ENCODE assay signal across 25 cellular contexts in genomic region chr7:157614457-157615020, GRCh38.
DNase-seq lines count a peak whose midpoint lies in the region; ATAC-seq and TF ChIP-seq lines count a peak whose summit lies in the region.
"Had no signal": no experiment of that assay in that cellular context is flagged by ENCODE, and none has a peak within 500 bp of the region (broad histone marks: within the 10 kb centered on the region; RNA-seq: fewer than 3 reads in every experiment).

No MANE protein-coding gene starts in this region.

- no peaks in the 10 kb centered on the region for H3K36me3 ChIP-seq in BLaER1 treated with 17β-estradiol and CSF1 and Interleukin-3, amounts not matched to agents 10 nM and 100 nM
- no peaks in the 10 kb centered on the region for H3K36me3 ChIP-seq in mesenchymal stem cell (ENCODE audit: control insufficient read depth in 1 of 2, insufficient read depth in 2 of 2, low read depth in 1 of 2, low read length in 2 of 2)
- H3K36me3 ChIP-seq: breast epithelium, heart left ventricle, transverse colon had no signal

- H3K9me3 ChIP-seq in BLaER1 treated with 17β-estradiol and CSF1 and Interleukin-3, amounts not matched to agents 10 nM and 100 nM (replicated peaks in 1 of 11): no peaks in the 10 kb centered on the region
- H3K9me3 ChIP-seq in T-helper 17 cell (ENCODE audit: control insufficient read depth, low read length, poor library complexity, severe bottlenecking) (no peaks in the 10 kb centered on the region), mesenchymal stem cell (ENCODE audit: control insufficient read depth, low read length) (no peaks in the 10 kb centered on the region)
- H3K9me3 ChIP-seq: breast epithelium, Caco-2, heart left ventricle, transverse colon had no signal

- peaks cover 16 to 75% (median 50%) of the 10 kb centered on the region in 10 experiments for H3K4me1 ChIP-seq in BLaER1 treated with 17β-estradiol and CSF1 and Interleukin-3, amounts not matched to agents 10 nM and 100 nM
- peaks cover 1% of the 10 kb centered on the region for H3K4me1 ChIP-seq in mesenchymal stem cell (ENCODE audit: control insufficient read depth, insufficient read depth, low read depth, low read length)
- H3K4me1 ChIP-seq: breast epithelium had no signal

- peak overlapping the region in 4 of 11 experiments; percentile 21 to 79 (median 48); a peak in 8 of 22 replicates for H3K9ac ChIP-seq in BLaER1 treated with 17β-estradiol and CSF1 and Interleukin-3, amounts not matched to agents 10 nM and 100 nM
- no peak overlapping the region for H3K9ac ChIP-seq in mesenchymal stem cell (ENCODE audit: low read length)

- H2BK120ac ChIP-seq in mesenchymal stem cell (ENCODE audit: low read depth, low read length): no peak overlapping the region

- WGBS in mesenchymal stem cell: 89% methylated on average over 12 of the region's 12 CpGs

- H3K4ac ChIP-seq in mesenchymal stem cell (ENCODE audit: low read depth in 1 of 2, low read length in 2 of 2): no peak overlapping the region

- H4K20me1 ChIP-seq in BLaER1 treated with 17β-estradiol and CSF1 and Interleukin-3, amounts not matched to agents 10 nM and 100 nM: peaks cover 0 to 5% (median 0%) of the 10 kb centered on the region in 11 experiments; a peak in 3 of 22 replicates

- H3K27me3 Mint-ChIP-seq in activated CD4-positive, alpha-beta T cell treated with anti-CD3 and anti-CD28 coated beads, Interleukin-2, amount 10 ng/mL, durations not matched to agents 7 days and 5 days: no peaks in the 10 kb centered on the region
- H3K27me3 Mint-ChIP-seq in T-helper 17 cell (no peaks in the 10 kb centered on the region), nephron progenitor cell (ENCODE audit: low read depth, poor library complexity) (peaks cover 6% of the 10 kb centered on the region)

- no peak overlapping the region for H2BK15ac ChIP-seq in mesenchymal stem cell (ENCODE audit: low read depth, poor library complexity, severe bottlenecking)

- H2AK5ac ChIP-seq in mesenchymal stem cell (ENCODE audit: low read length, severe bottlenecking): no peak overlapping the region

- peak overlapping the region in 4 of 11 experiments; percentile 49 to 80 (median 66); a peak in 8 of 22 replicates for H3K27ac ChIP-seq in BLaER1 treated with 17β-estradiol and CSF1 and Interleukin-3, amounts not matched to agents 10 nM and 100 nM
- H3K27ac ChIP-seq in mesenchymal stem cell (ENCODE audit: low read length, poor library complexity, severe bottlenecking): no peak overlapping the region
- H3K27ac ChIP-seq: HL-60, transverse colon had no signal

- H3K18ac ChIP-seq in mesenchymal stem cell (ENCODE audit: low read depth in 1 of 2, low read length in 2 of 2): no peak overlapping the region

- no peaks in the 10 kb centered on the region for H3K36me3 Mint-ChIP-seq in activated CD4-positive, alpha-beta T cell treated with anti-CD3 and anti-CD28 coated beads, Interleukin-2, amount 10 ng/mL, durations not matched to agents 7 days and 5 days (ENCODE audit: low read depth)
- H3K36me3 Mint-ChIP-seq in T-helper 17 cell (ENCODE audit: low read depth) (no peaks in the 10 kb centered on the region), nephron progenitor cell (ENCODE audit: low read depth) (peaks cover 10% of the 10 kb centered on the region)

- no peaks in the 10 kb centered on the region for H3K79me1 ChIP-seq in mesenchymal stem cell (replicated peaks; ENCODE audit: low read length, poor library complexity, severe bottlenecking)

- H2BK12ac ChIP-seq in mesenchymal stem cell (ENCODE audit: low read length in 2 of 2): no peak overlapping the region

- no peak overlapping the region for H2AFZ ChIP-seq in mesenchymal stem cell (ENCODE audit: low read depth, low read length)

- no peak for DNase-seq in activated CD4-positive, alpha-beta T cell treated with anti-CD3 and anti-CD28 coated beads, Interleukin-2, amount 10 ng/mL, durations not matched to agents 7 days and 5 days
- DNase-seq in activated CD4-positive, alpha-beta T cell treated with anti-CD3 and anti-CD28 coated beads for 1 hour: no peak
- DNase-seq in T-helper 17 cell (no peak), nephron progenitor cell (no peak), mesenchymal stem cell (no peak), NCI-H748 (lab: John Stamatoyannopoulos, UW; ENCODE audit: unreplicated experiment) (no peak), NCI-H82 (lab: John Stamatoyannopoulos, UW) (no peak)
- DNase-seq: activated CD4-positive, alpha-beta T cell treated with anti-CD3 and anti-CD28 coated beads for 4 hours; activated CD8-positive, alpha-beta memory T cell treated with anti-CD3 and anti-CD28 coated beads for 24 hours; activated gamma-delta T cell; DMS79 treated with DMSO at 0.1 percent for 48 hours; effector memory CD4-positive, alpha-beta T cell; erythroblast; Kasumi-1; mammary epithelial cell; NCI-H1092; NCI-H187; NCI-H69; T-helper 2 cell; transverse colon had no signal

- no peak overlapping the region for H3K14ac ChIP-seq in mesenchymal stem cell (ENCODE audit: low read length in 2 of 2)

- no peak overlapping the region for H4K8ac ChIP-seq in mesenchymal stem cell (ENCODE audit: low read length)

- no peak overlapping the region for H3K23ac ChIP-seq in mesenchymal stem cell (ENCODE audit: low read length in 2 of 2)

- H4K91ac ChIP-seq in mesenchymal stem cell (ENCODE audit: low read length): no peak overlapping the region

- H3K27me3 ChIP-seq in BLaER1 treated with 17β-estradiol and CSF1 and Interleukin-3, amounts not matched to agents 10 nM and 100 nM: peaks cover 0 to 46% (median 9%) of the 10 kb centered on the region in 11 experiments; a peak in 10 of 22 replicates
- H3K27me3 ChIP-seq in mesenchymal stem cell (ENCODE audit: control insufficient read depth in 1 of 2, insufficient read depth in 1 of 2, low read length in 2 of 2): peaks cover 0 to 25% of the 10 kb centered on the region in 2 experiments
- H3K27me3 ChIP-seq: transverse colon had no signal

- ATAC-seq in T-helper 17 cell: no peak

- H2BK5ac ChIP-seq in mesenchymal stem cell (ENCODE audit: low read depth, low read length, poor library complexity, severe bottlenecking): no peak overlapping the region

- no peak for TF ChIP-seq CTCF in nephron progenitor cell (IDR thresholded peaks at IDR 0.05)

- CTCF ChIA-PET in activated CD4-positive, alpha-beta T cell treated with anti-CD3 and anti-CD28 coated beads, Interleukin-2, amount 10 ng/mL, durations not matched to agents 7 days and 5 days (lab: Charles Lee): interaction anchor here (0.5 kb wide), 1 partner anchor 744 kb away, joined by 3 read pairs; no protein-coding TSS in a partner anchor

- no peak overlapping the region for H3K4me3 Mint-ChIP-seq in activated CD4-positive, alpha-beta T cell treated with anti-CD3 and anti-CD28 coated beads, Interleukin-2, amount 10 ng/mL, durations not matched to agents 7 days and 5 days
- H3K4me3 Mint-ChIP-seq in T-helper 17 cell: peak overlapping the region; percentile 56
- H3K4me3 Mint-ChIP-seq in nephron progenitor cell: no peak overlapping the region

- peak overlapping the region; percentile 3 for H3K27ac Mint-ChIP-seq in activated CD4-positive, alpha-beta T cell treated with anti-CD3 and anti-CD28 coated beads, Interleukin-2, amount 10 ng/mL, durations not matched to agents 7 days and 5 days
- no peak overlapping the region for H3K27ac Mint-ChIP-seq in T-helper 17 cell
- H3K27ac Mint-ChIP-seq in nephron progenitor cell: peak overlapping the region; percentile 54

- peaks cover 28% of the 10 kb centered on the region for H3K4me1 Mint-ChIP-seq in activated CD4-positive, alpha-beta T cell treated with anti-CD3 and anti-CD28 coated beads, Interleukin-2, amount 10 ng/mL, durations not matched to agents 7 days and 5 days
- H3K4me1 Mint-ChIP-seq in T-helper 17 cell (peaks cover 15% of the 10 kb centered on the region), nephron progenitor cell (peaks cover 42% of the 10 kb centered on the region)

- POLR2A ChIA-PET in activated CD4-positive, alpha-beta T cell treated with anti-CD3 and anti-CD28 coated beads, Interleukin-2, amount 10 ng/mL, durations not matched to agents 7 days and 5 days (lab: Charles Lee): interaction anchor here (0.6 kb wide), 1 partner anchor 237 kb away, joined by 4 read pairs; no protein-coding TSS in a partner anchor

- peak overlapping the region; percentile 1 to 99 (median 97); a peak in 20 of 22 replicates for H3K4me2 ChIP-seq in BLaER1 treated with 17β-estradiol and CSF1 and Interleukin-3, amounts not matched to agents 10 nM and 100 nM
- H3K4me2 ChIP-seq in mesenchymal stem cell (ENCODE audit: low read length, poor library complexity, severe bottlenecking): no peak overlapping the region

- H3K9me3 Mint-ChIP-seq in activated CD4-positive, alpha-beta T cell treated with anti-CD3 and anti-CD28 coated beads, Interleukin-2, amount 10 ng/mL, durations not matched to agents 7 days and 5 days: no peaks in the 10 kb centered on the region
- peaks cover 10% of the 10 kb centered on the region for H3K9me3 Mint-ChIP-seq in nephron progenitor cell

- peak overlapping the region in 4 of 10 experiments; percentile 6 to 64 (median 38); a peak in 3 of 20 replicates for H3K4me3 ChIP-seq in BLaER1 treated with 17β-estradiol and CSF1 and Interleukin-3, amounts not matched to agents 10 nM and 100 nM
- no peak overlapping the region for H3K4me3 ChIP-seq in mesenchymal stem cell (ENCODE audit: insufficient read depth in 1 of 2, low read depth in 1 of 2, low read length in 2 of 2)
